ENCODE assay signal across 10 cellular contexts in genomic region chr12:108516511-108517275, GRCh38. TPM values are rescaled to one million over a fixed set of nuclear protein-coding genes. Genes with fewer than 3 reads are reported as not detected.
A peak's percentile ranks its signal among the peaks of the same experiment; 100 is the strongest.
DNase-seq lines count a peak whose midpoint lies in the region; ATAC-seq, FAIRE-seq and TF ChIP-seq lines count a peak whose summit lies in the region.
"Had no signal": no experiment of that assay in that cellular context is flagged by ENCODE, and none has a peak within 500 bp of the region (broad histone marks: within the 10 kb centered on the region; RNA-seq: fewer than 3 reads in every experiment).

No MANE protein-coding gene starts in this region.

- H3K4me1 Mint-ChIP-seq in astrocyte (ENCODE audit: low read depth, unreplicated experiment) (no peaks in the 10 kb centered on the region), nephron (peaks cover 10% of the 10 kb centered on the region)

- H3K79me2 ChIP-seq in astrocyte (ENCODE audit: insufficient read depth, low read length) = peaks cover 22% of the 10 kb centered on the region

- H3K36me3 Mint-ChIP-seq in astrocyte (ENCODE audit: low read depth, unreplicated experiment) (peaks cover 24% of the 10 kb centered on the region), nephron (ENCODE audit: low read depth) (peaks cover 29% of the 10 kb centered on the region)

- no peak for TF ChIP-seq POLR2A in esophagus muscularis mucosa (IDR thresholded peaks at IDR 0.05; ENCODE audit: low read depth)

- H3K4me2 ChIP-seq in astrocyte (ENCODE audit: low read length) = peak overlapping the region; percentile 98

- H2AFZ ChIP-seq in astrocyte (ENCODE audit: low read depth, low read length) = no peak overlapping the region

- H3K4me3 Mint-ChIP-seq in astrocyte (ENCODE audit: unreplicated experiment) (peak overlapping the region; percentile 90), nephron (peak overlapping the region; percentile 90 to 96 (median 94))

- H3K4me1 ChIP-seq in astrocyte (ENCODE audit: insufficient read depth, low read length) (peaks cover 7% of the 10 kb centered on the region), esophagus muscularis mucosa (peaks cover 13 to 35% (median 23%) of the 10 kb centered on the region in 4 donors)

- H3K27me3 ChIP-seq in astrocyte (ENCODE audit: insufficient read depth, low read length) (no peaks in the 10 kb centered on the region), esophagus muscularis mucosa (no peaks in the 10 kb centered on the region)

- DNase-seq in NCI-H2196 (lab: John Stamatoyannopoulos, UW; ENCODE audit: unreplicated experiment) = peak; percentile 14
- no peak for DNase-seq in NCI-H2196 treated with DMSO at 0.1 percent for 48 hours (lab: John Stamatoyannopoulos, UW; ENCODE audit: unreplicated experiment)
- peak; percentile 16 for DNase-seq in LHCN-M2 (ENCODE audit: low read depth)
- DNase-seq in astrocyte (ENCODE audit: low read depth) = no peak
- no peak for DNase-seq in esophagus muscularis mucosa (ENCODE audit: extremely low spot score)
- DNase-seq: C1 segment of cervical spinal cord had no signal

- TF ChIP-seq CTCF in astrocyte (IDR thresholded peaks at IDR 0.05; ENCODE audit: insufficient read depth, low read depth, low read length) (peak; percentile 17), nephron (IDR thresholded peaks at IDR 0.05; ENCODE audit: unreplicated experiment in 3 of 3) (no peak), esophagus muscularis mucosa (IDR thresholded peaks at IDR 0.05) (no peak)

- no peak overlapping the region for H3K27ac ChIP-seq in astrocyte (ENCODE audit: low read depth, low read length)
- no peak overlapping the region for H3K27ac ChIP-seq in esophagus muscularis mucosa (replicated peaks in 1 of 4)

- H3K9me3 ChIP-seq in astrocyte (ENCODE audit: insufficient read depth, low read depth, low read length) (no peaks in the 10 kb centered on the region), esophagus muscularis mucosa (no peaks in the 10 kb centered on the region)
- H3K9me3 ChIP-seq: HAP-1 had no signal

- 82% methylated on average over 22 of the region's 23 CpGs for WGBS in esophagus muscularis mucosa

- H3K4me3 ChIP-seq in astrocyte (ENCODE audit: insufficient read depth, low read depth, low read length) (no peak overlapping the region), esophagus muscularis mucosa (no peak overlapping the region)

- ATAC-seq in HG03095 (IDR thresholded peaks at IDR 0.05; ENCODE audit: unreplicated experiment) (no peak), GM18907 (IDR thresholded peaks at IDR 0.05; ENCODE audit: unreplicated experiment) (no peak)

- intact Hi-C loops in esophagus muscularis mucosa (cut with DNase I) = no loop called here

- H3K27ac Mint-ChIP-seq in astrocyte (ENCODE audit: unreplicated experiment) (peak overlapping the region; percentile 53), nephron (no peak overlapping the region)

- H3K36me3 ChIP-seq in astrocyte (ENCODE audit: insufficient read depth, low read length) (peaks cover 30% of the 10 kb centered on the region), esophagus muscularis mucosa (peaks cover 28 to 52% (median 44%) of the 10 kb centered on the region in 4 donors)

- H3K9me3 Mint-ChIP-seq in astrocyte (ENCODE audit: unreplicated experiment) (no peaks in the 10 kb centered on the region), nephron (no peaks in the 10 kb centered on the region)

- TF ChIP-seq EP300 in esophagus muscularis mucosa (IDR thresholded peaks at IDR 0.05) = no peak

- H3K9ac ChIP-seq in astrocyte (ENCODE audit: low read length) = no peak overlapping the region

- H4K20me1 ChIP-seq in astrocyte (ENCODE audit: insufficient read depth, low read length) = peaks cover 45% of the 10 kb centered on the region

- FAIRE-seq in astrocyte (lab: Jason Lieb, UNC) = no peak

- H3K27me3 Mint-ChIP-seq in astrocyte (ENCODE audit: low read depth, unreplicated experiment) (no peaks in the 10 kb centered on the region), nephron (ENCODE audit: low read depth) (no peaks in the 10 kb centered on the region)

RNA-seq across cellular contexts. Expression of gene FICD, which starts 1.6 kb away (rescaled TPM):
- 7.0 and 7.9 TPM in 2 replicates for total RNA-seq in LHCN-M2 (2014; rRNA removed)
- polyA plus RNA-seq in LHCN-M2 (2012) = 5.4 TPM
- 3.5 and 4.7 TPM in 2 replicates for total RNA-seq in astrocyte
- total RNA-seq in esophagus muscularis mucosa = 1 to 10 TPM; 5.6 to 7.2 (median 6.5) TPM

RNA-seq across cellular contexts. Expression of gene SART3, which starts 44.3 kb away (rescaled TPM):
- total RNA-seq in LHCN-M2 (2014; rRNA removed) = 52.6 and 57.4 TPM in 2 replicates
- polyA plus RNA-seq in LHCN-M2 (2012) = 24.5 TPM
- total RNA-seq in astrocyte = 39.9 and 48.4 TPM in 2 replicates
- 10 to 100 TPM; 31.6 to 48.0 (median 40.1) TPM for total RNA-seq in esophagus muscularis mucosa

RNA-seq across cellular contexts. Expression of gene ISCU, which starts 45.7 kb away (rescaled TPM):
- total RNA-seq in LHCN-M2 (2014; rRNA removed) = 122 and 132 TPM in 2 replicates
- 104 TPM for polyA plus RNA-seq in LHCN-M2 (2012)
- 121 and 124 TPM in 2 replicates for total RNA-seq in astrocyte
- total RNA-seq in esophagus muscularis mucosa = 100 to 1,000 TPM; 207 to 257 (median 242) TPM

Comparison
In these comparisons a context has a peak if more than half of its experiments do, and no peak if none do; other contexts are left out.
1. DNase-seq: peak in NCI-H2196 (single experiment) and LHCN-M2 (single experiment); none in NCI-H2196 treated with DMSO at 0.1 percent for 48 hours (single experiment), astrocyte (single experiment) and esophagus muscularis mucosa (single experiment).